ENCODE assay signal across 1 cellular context in genomic region chr12:18919826-18920511, GRCh38.
TF ChIP-seq lines count a peak whose summit lies in the region.

No MANE protein-coding gene starts in this region.

TF ChIP-seq in A549, 52 proteins besides CTCF, POLR2A, EP300 and RAD21 (continued from another document):
- TF ChIP-seq HMGXB4 (CRISPR knock-in tag; IDR thresholded peaks at IDR 0.05; ENCODE audit: borderline replicate concordance): no peak
